9 cellular contexts compared by ENCODE assay signal in genomic region chr6:106334646-106335448, GRCh38. TPM values are rescaled to one million over a fixed set of nuclear protein-coding genes. Genes with fewer than 3 reads are reported as not detected.
DNase-seq lines count a peak whose midpoint lies in the region; ATAC-seq and TF ChIP-seq lines count a peak whose summit lies in the region.
"Had no signal": no experiment of that assay in that cellular context is flagged by ENCODE, and none has a peak within 500 bp of the region (broad histone marks: within the 10 kb centered on the region; RNA-seq: fewer than 3 reads in every experiment).

No MANE protein-coding gene starts in this region.

- CTCF ChIA-PET in RWPE1 (lab: Yijun Ruan, JAX), result interaction anchor here (0.6 to 1.2 kb wide), 10 partner anchors 8 to 1047 kb away, joined by 3 to 10 read pairs (median 4); no protein-coding TSS in a partner anchor

- H3K36me3 ChIP-seq in prostate gland (no peaks in the 10 kb centered on the region), aorta (ENCODE audit: control insufficient read depth in 1 of 2, insufficient read depth in 2 of 2, low read length in 1 of 2) (no peaks in the 10 kb centered on the region)
- H3K36me3 ChIP-seq: BLaER1 treated with 17β-estradiol and CSF1 and Interleukin-3, amounts not matched to agents 10 nM and 100 nM had no signal

- H3K27ac ChIP-seq in RWPE1, result no peak overlapping the region
- H3K27ac ChIP-seq in prostate gland, result no peak overlapping the region
- no peak overlapping the region for H3K27ac ChIP-seq in aorta (ENCODE audit: low read depth in 1 of 2, low read length in 2 of 2)
- H3K27ac ChIP-seq: BLaER1 treated with 17β-estradiol and CSF1 and Interleukin-3, amounts not matched to agents 10 nM and 100 nM had no signal

- H3K4me1 ChIP-seq in prostate gland (replicated peaks), result no peaks in the 10 kb centered on the region
- H3K4me1 ChIP-seq in aorta (ENCODE audit: control insufficient read depth in 1 of 2, insufficient read depth in 2 of 2, low read length in 2 of 2), result no peaks in the 10 kb centered on the region
- H3K4me1 ChIP-seq: BLaER1 treated with 17β-estradiol and CSF1 and Interleukin-3, amounts not matched to agents 10 nM and 100 nM had no signal

- POLR2A ChIA-PET in RWPE1 (lab: Yijun Ruan, JAX; ENCODE audit: low non-redundant PET), result no interaction called here

- no peak for ATAC-seq in aorta (ENCODE audit: low FRiP score)

- peak; percentile 76 for TF ChIP-seq CTCF in RWPE1 (conservative IDR thresholded peaks at IDR 0.05; ENCODE audit: low read depth)
- peak; percentile 25 to 67 (median 54) for TF ChIP-seq CTCF in prostate gland (IDR thresholded peaks at IDR 0.05)

- H3K4me3 ChIP-seq in prostate gland (no peak overlapping the region), aorta (ENCODE audit: low read length in 2 of 2) (no peak overlapping the region)
- H3K4me3 ChIP-seq: BLaER1 treated with 17β-estradiol and CSF1 and Interleukin-3, amounts not matched to agents 10 nM and 100 nM had no signal

- H3K27me3 ChIP-seq in prostate gland (replicated peaks; ENCODE audit: insufficient read depth), result no peaks in the 10 kb centered on the region
- H3K27me3 ChIP-seq in aorta (ENCODE audit: control insufficient read depth in 1 of 2, insufficient read depth in 2 of 2, low read length in 1 of 2), result no peaks in the 10 kb centered on the region

- WGBS in prostate gland, result 34% methylated on average over 5 of the region's 5 CpGs
- WGBS in aorta, 2 donors, result 32 to 36% methylated on average over 5 of the region's 5 CpGs

- DNase-seq in DMS153 treated with DMSO at 0.1 percent for 48 hours (lab: John Stamatoyannopoulos, UW; ENCODE audit: unreplicated experiment) (peak; percentile 16), DMS153 (lab: John Stamatoyannopoulos, UW) (no peak), HPDE6-E6E7 (ENCODE audit: extremely low spot score) (peak; percentile 34), RWPE1 (ENCODE audit: low spot score) (peak; percentile 55), germinal center (ENCODE audit: low spot score) (peak; percentile 67), prostate gland (ENCODE audit: low spot score) (peak; percentile 30), aorta (no peak)
- peak; percentile 24 for DNase-seq in activated effector memory CD4-positive, alpha-beta T cell treated with Interleukin-2 at 50 U/mL for 16 hours

- intact Hi-C loops in prostate gland (cut with DNase I), result loop anchor here (10.0 kb wide), 1 partner anchor 640 kb away; the partner anchor contains the start of gene CD24
- intact Hi-C loops in aorta (cut with DNase I), result loop anchor here (5.0 to 10.0 kb wide), 3 partner anchors 110 to 650 kb away; no protein-coding TSS in a partner anchor

- no peaks in the 10 kb centered on the region for H3K9me3 ChIP-seq in prostate gland
- no peaks in the 10 kb centered on the region for H3K9me3 ChIP-seq in aorta (ENCODE audit: control insufficient read depth, low read length)

- no peak for TF ChIP-seq POLR2A in prostate gland (IDR thresholded peaks at IDR 0.05)

RNA-seq across cellular contexts. Expression of gene ATG5, which starts 9.3 kb away (rescaled TPM):
- total RNA-seq in prostate gland, result 10 to 100 TPM; 31.9 to 34.3 TPM
- 10 to 100 TPM; 27.7 to 30.3 TPM for total RNA-seq in aorta
- polyA plus RNA-seq in aorta, result 10 to 100 TPM; 17.5 to 34.6 TPM

RNA-seq across cellular contexts. Expression of gene CRYBG1, which starts 25.7 kb away (rescaled TPM):
- total RNA-seq in prostate gland (10 to 100 TPM; 39.9 to 75.4 TPM), aorta (10 to 100 TPM in 1 of 2 donors, 1 to 10 TPM in 1; 6.2 to 12.7 TPM)
- 1 to 10 TPM in 1 of 2 donors, under 1 TPM in 1; 0.41 to 5.4 TPM for polyA plus RNA-seq in aorta

Comparison
In these comparisons a context has a peak if more than half of its experiments do, and no peak if none do; other contexts are left out.
1. DNase-seq: peak in DMS153 treated with DMSO at 0.1 percent for 48 hours (single experiment), HPDE6-E6E7 (single experiment), RWPE1 (single experiment), activated effector memory CD4-positive, alpha-beta T cell treated with Interleukin-2 at 50 U/mL for 16 hours (single experiment), germinal center (single experiment) and prostate gland (single experiment); none in DMS153 (single experiment) and aorta (0 of 2).